In the genomic region with DNA sequence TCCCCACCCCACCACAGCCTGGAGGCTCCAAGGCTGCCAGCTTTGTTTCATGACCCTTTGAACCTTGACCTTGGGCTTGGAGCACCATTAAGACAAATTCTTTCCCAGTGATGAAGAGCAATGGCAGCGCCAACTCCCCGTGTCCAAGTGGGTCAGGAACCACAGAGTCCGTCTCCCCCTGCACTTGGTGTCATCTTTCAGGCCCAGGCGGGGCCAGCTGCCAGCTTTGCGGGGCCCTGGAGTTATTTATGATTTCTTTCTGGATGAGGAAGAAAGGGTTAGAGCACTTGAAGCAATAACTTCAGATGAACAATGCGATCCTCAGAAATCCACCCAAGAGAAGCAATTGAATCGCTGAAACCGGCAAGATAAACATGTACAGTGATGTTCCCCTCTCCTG, we compare ENCODE assay signal across 1 cellular context.
TF ChIP-seq lines count a peak whose summit lies in the region.

No MANE protein-coding gene starts in this region.

TF ChIP-seq in HEK293, 187 proteins besides CTCF, POLR2A, EP300 and RAD21 (continued from another document):
- TF ChIP-seq, protein P1, sequence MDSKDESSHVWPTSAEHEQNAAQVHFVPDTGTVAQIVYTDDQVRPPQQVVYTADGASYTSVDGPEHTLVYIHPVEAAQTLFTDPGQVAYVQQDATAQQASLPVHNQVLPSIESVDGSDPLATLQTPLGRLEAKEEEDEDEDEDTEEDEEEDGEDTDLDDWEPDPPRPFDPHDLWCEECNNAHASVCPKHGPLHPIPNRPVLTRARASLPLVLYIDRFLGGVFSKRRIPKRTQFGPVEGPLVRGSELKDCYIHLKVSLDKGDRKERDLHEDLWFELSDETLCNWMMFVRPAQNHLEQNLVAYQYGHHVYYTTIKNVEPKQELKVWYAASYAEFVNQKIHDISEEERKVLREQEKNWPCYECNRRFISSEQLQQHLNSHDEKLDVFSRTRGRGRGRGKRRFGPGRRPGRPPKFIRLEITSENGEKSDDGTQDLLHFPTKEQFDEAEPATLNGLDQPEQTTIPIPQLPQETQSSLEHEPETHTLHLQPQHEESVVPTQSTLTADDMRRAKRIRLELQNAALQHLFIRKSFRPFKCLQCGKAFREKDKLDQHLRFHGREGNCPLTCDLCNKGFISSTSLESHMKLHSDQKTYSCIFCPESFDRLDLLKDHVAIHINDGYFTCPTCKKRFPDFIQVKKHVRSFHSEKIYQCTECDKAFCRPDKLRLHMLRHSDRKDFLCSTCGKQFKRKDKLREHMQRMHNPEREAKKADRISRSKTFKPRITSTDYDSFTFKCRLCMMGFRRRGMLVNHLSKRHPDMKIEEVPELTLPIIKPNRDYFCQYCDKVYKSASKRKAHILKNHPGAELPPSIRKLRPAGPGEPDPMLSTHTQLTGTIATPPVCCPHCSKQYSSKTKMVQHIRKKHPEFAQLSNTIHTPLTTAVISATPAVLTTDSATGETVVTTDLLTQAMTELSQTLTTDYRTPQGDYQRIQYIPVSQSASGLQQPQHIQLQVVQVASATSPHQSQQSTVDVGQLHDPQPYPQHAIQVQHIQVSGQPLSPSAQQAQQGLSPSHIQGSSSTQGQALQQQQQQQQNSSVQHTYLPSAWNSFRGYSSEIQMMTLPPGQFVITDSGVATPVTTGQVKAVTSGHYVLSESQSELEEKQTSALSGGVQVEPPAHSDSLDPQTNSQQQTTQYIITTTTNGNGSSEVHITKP (tag by site-specific recombination; IDR thresholded peaks at IDR 0.05): peak; percentile 46; the same call in 1 of the 2 replicates
- TF ChIP-seq ZSCAN16 (tag by site-specific recombination; IDR thresholded peaks at IDR 0.05): no peak
